ENCODE assay signal across 19 cellular contexts in genomic region chr4:12286351-12286750, GRCh38.
DNase-seq lines count a peak whose midpoint lies in the region; ATAC-seq, FAIRE-seq and TF ChIP-seq lines count a peak whose summit lies in the region.
"Had no signal": no experiment of that assay in that cellular context is flagged by ENCODE, and none has a peak within 500 bp of the region (broad histone marks: within the 10 kb centered on the region; RNA-seq: fewer than 3 reads in every experiment).

No MANE protein-coding gene starts in this region.

- H3K56ac ChIP-seq in H1 (replicated peaks; ENCODE audit: insufficient read length, low read depth, low read length): no peak overlapping the region

- no peak overlapping the region for H3K4ac ChIP-seq in H1 (replicated peaks; ENCODE audit: insufficient read length, low read depth, low read length)

- H3K4me3 ChIP-seq in HCT116 (replicated peaks in 1 of 2; ENCODE audit: low read depth in 1 of 2, low read length in 2 of 2) (no peak overlapping the region), H1 (ENCODE audit: extremely low read depth in 1 of 4, insufficient read depth in 2 of 4, low read depth in 3 of 4, low read length in 4 of 4) (no peak overlapping the region), stomach (no peak overlapping the region), OCI-LY7 (ENCODE audit: low read depth, low read length, poor library complexity, severe bottlenecking) (no peak overlapping the region)

- POLR2A ChIA-PET in HCT116 (lab: Charles Lee) (no interaction called here), H1 (lab: Charles Lee; ENCODE audit: partially characterized antibody) (no interaction called here), OCI-LY7 (lab: Charles Lee) (no interaction called here)

- H3K4me1 ChIP-seq in HCT116 (ENCODE audit: control insufficient read depth in 1 of 2, insufficient read depth in 2 of 2, low read length in 2 of 2): no peaks in the 10 kb centered on the region
- no peaks in the 10 kb centered on the region for H3K4me1 ChIP-seq in H1 (replicated peaks in 1 of 4; ENCODE audit: control insufficient read depth in 3 of 4, insufficient read depth in 4 of 4, low read length in 3 of 4)
- no peaks in the 10 kb centered on the region for H3K4me1 ChIP-seq in stomach
- no peaks in the 10 kb centered on the region for H3K4me1 ChIP-seq in OCI-LY7 (ENCODE audit: insufficient read depth, low read length, poor library complexity, severe bottlenecking)
- H3K4me1 ChIP-seq: Caco-2 had no signal

- H3K9me2 ChIP-seq in HCT116 (ENCODE audit: insufficient read depth) (no peaks in the 10 kb centered on the region), OCI-LY7 (ENCODE audit: insufficient read depth, low read length) (no peaks in the 10 kb centered on the region)

- H3K14ac ChIP-seq in H1 (ENCODE audit: insufficient read length): no peak overlapping the region

- intact Hi-C loops in HCT116 (cut with micrococcal nuclease): no loop called here
- intact Hi-C loops in stomach (cut with DNase I; ENCODE audit: low total_unique reads): no loop called here
- intact Hi-C loops in OCI-LY7 (cut with micrococcal nuclease; ENCODE audit: unreplicated experiment): no loop called here

- H3K27ac ChIP-seq in HCT116 (ENCODE audit: low read depth, low read length): no peak overlapping the region
- H3K27ac ChIP-seq in H1 (ENCODE audit: low read depth, low read length): no peak overlapping the region
- no peak overlapping the region for H3K27ac ChIP-seq in stomach
- H3K27ac ChIP-seq in OCI-LY7 (ENCODE audit: low read depth, low read length, poor library complexity, severe bottlenecking): no peak overlapping the region
- H3K27ac ChIP-seq: C4-2B, HL-60, KMS-11 had no signal

- no peaks in the 10 kb centered on the region for H3K23me2 ChIP-seq in H1 (ENCODE audit: low read depth, low read length)

- H2AK5ac ChIP-seq in H1 (ENCODE audit: low read depth, low read length): no peak overlapping the region

- H4K91ac ChIP-seq in H1 (replicated peaks; ENCODE audit: insufficient read length, low read length): no peak overlapping the region

- CTCF ChIA-PET in HCT116 (lab: Charles Lee): no interaction called here
- CTCF ChIA-PET in H1 (lab: Charles Lee; ENCODE audit: partially characterized antibody): interaction anchor here (0.9 kb wide), 1 partner anchor 346 kb away, joined by 3 read pairs; no protein-coding TSS in a partner anchor
- CTCF ChIA-PET in OCI-LY7 (lab: Charles Lee; ENCODE audit: unreplicated experiment): no interaction called here

- no peak overlapping the region for H4K8ac ChIP-seq in H1 (ENCODE audit: extremely low read depth, insufficient read depth, low read length)

- RAD21 ChIA-PET in HCT116 (lab: Charles Lee; ENCODE audit: low non-redundant PET in 1 of 2, low total read pairs in 2 of 2, uncharacterized antibody in 2 of 2, unreplicated experiment in 2 of 2): no interaction called here

- H2BK120ac ChIP-seq in H1 (replicated peaks; ENCODE audit: low read depth, low read length): no peak overlapping the region

- TF ChIP-seq CTCF in HCT116 (IDR thresholded peaks at IDR 0.05 in 2 of 3, conservative IDR thresholded peaks at IDR 0.05 in 1 of 3; ENCODE audit: borderline replicate concordance in 1 of 3, insufficient read depth in 1 of 3, low read depth in 2 of 3, low read length in 2 of 3) (no peak), H1 (IDR thresholded peaks at IDR 0.05; ENCODE audit: control extremely low read depth in 1 of 3, insufficient read depth in 1 of 3, low read depth in 1 of 3, low read length in 3 of 3) (no peak), stomach (IDR thresholded peaks at IDR 0.05) (no peak), OCI-LY7 (conservative IDR thresholded peaks at IDR 0.05; ENCODE audit: low read length) (no peak)

- H2AFZ ChIP-seq in HCT116 (ENCODE audit: low read depth, low read length, poor library complexity, severe bottlenecking): no peak overlapping the region
- no peak overlapping the region for H2AFZ ChIP-seq in H1 (ENCODE audit: low read length)
- H2AFZ ChIP-seq in OCI-LY7 (ENCODE audit: low read length): no peak overlapping the region

- H4K20me1 ChIP-seq in HCT116 (ENCODE audit: insufficient read depth) (no peaks in the 10 kb centered on the region), H1 (replicated peaks in 1 of 2; ENCODE audit: control insufficient read depth in 1 of 2, insufficient read depth in 2 of 2, low read length in 2 of 2) (no peaks in the 10 kb centered on the region), OCI-LY7 (ENCODE audit: insufficient read depth, low read length) (no peaks in the 10 kb centered on the region)

- TF ChIP-seq POLR2A in HCT116 (IDR thresholded peaks at IDR 0.05; ENCODE audit: borderline replicate concordance, extremely low read depth, insufficient read depth, insufficient read length) (no peak), H1 (IDR thresholded peaks at IDR 0.05; ENCODE audit: control extremely low read depth in 1 of 2, low read depth in 2 of 2, low read length in 2 of 2) (no peak), stomach (IDR thresholded peaks at IDR 0.05) (no peak)

- H2BK20ac ChIP-seq in H1 (ENCODE audit: low read length): no peak overlapping the region

- BruUV-seq in HCT116 (replicated peaks; lab: Mats Ljungman, UMichigan) (no TSS peak), OCI-LY7 (replicated peaks; lab: Mats Ljungman, UMichigan) (no TSS peak)

- H2BK5ac ChIP-seq in H1 (ENCODE audit: low read depth, low read length): no peak overlapping the region

- H3K18ac ChIP-seq in H1 (ENCODE audit: extremely low read depth, low read length): no peak overlapping the region

- no peak for TF ChIP-seq RAD21 in HCT116 (IDR thresholded peaks at IDR 0.05; ENCODE audit: low read depth)
- TF ChIP-seq RAD21 in Ishikawa (IDR thresholded peaks at IDR 0.05; ENCODE audit: low read depth): no peak
- no peak for TF ChIP-seq RAD21 in H1 (IDR thresholded peaks at IDR 0.05 in 1 of 2, conservative IDR thresholded peaks at IDR 0.05 in 1 of 2; ENCODE audit: low read depth in 2 of 2, low read length in 2 of 2)

- H3K9ac ChIP-seq in HCT116 (ENCODE audit: low read length) (no peak overlapping the region), H1 (replicated peaks in 1 of 4; ENCODE audit: extremely low read depth in 1 of 4, low read depth in 3 of 4, low read length in 3 of 4) (no peak overlapping the region)
- H3K9ac ChIP-seq: KMS-11 had no signal

- TF ChIP-seq EP300 in Ishikawa (IDR thresholded peaks at IDR 0.05; ENCODE audit: borderline replicate concordance) (no peak), H1 (IDR thresholded peaks at IDR 0.05; ENCODE audit: borderline replicate concordance in 1 of 2, low read depth in 2 of 2, low read length in 2 of 2) (no peak), stomach (IDR thresholded peaks at IDR 0.05) (no peak)

- no peak for DNase-seq in HCT116 (ENCODE audit: low read depth, low spot score)
- DNase-seq in MV-4-11 (lab: John Stamatoyannopoulos, UW): peak; percentile 36
- no peak for DNase-seq in H1 (ENCODE audit: low read depth in 1 of 2, low spot score in 2 of 2)
- no peak for DNase-seq in stomach
- no peak for DNase-seq in OCI-LY7 (ENCODE audit: low spot score)
- DNase-seq in stimulated activated CD4-positive, alpha-beta T cell treated with anti-CD3 and anti-CD28 coated beads, Interleukin-4, amount 100 ng/mL, for 1 hour: no peak
- DNase-seq: AML-193; Caco-2; CD4-positive, alpha-beta T cell; GOT3; H9 had no signal

- H3K36me3 ChIP-seq in HCT116 (ENCODE audit: control insufficient read depth in 1 of 2, insufficient read depth in 2 of 2, low read length in 2 of 2) (no peaks in the 10 kb centered on the region), H1 (ENCODE audit: control insufficient read depth in 2 of 4, insufficient read depth in 4 of 4, low read length in 3 of 4) (no peaks in the 10 kb centered on the region; a peak in 1 of 8 replicates), stomach (no peaks in the 10 kb centered on the region), OCI-LY7 (ENCODE audit: insufficient read depth, low read length) (no peaks in the 10 kb centered on the region)

- WGBS in H1 (ENCODE audit: extremely low coverage in 1 of 2, insufficient coverage in 1 of 2, insufficient read length in 1 of 2, insufficient replicate concordance in 2 of 2, low coverage in 1 of 2, low lambda C conversion rate in 2 of 2, missing lambda C conversion rate in 1 of 2), 2 experiments: 96% methylated on average over 5 of the region's 5 CpGs; no CpG with 5 or more reads in 1 of the 2 experiments
- WGBS in stomach, 5 donors: 89 to 96% (median 94%) methylated on average over 5 of the region's 5 CpGs

- H3K4me2 ChIP-seq in HCT116 (ENCODE audit: low read length): no peak overlapping the region
- no peak overlapping the region for H3K4me2 ChIP-seq in H1 (ENCODE audit: insufficient read depth in 1 of 2, low read depth in 2 of 2, low read length in 2 of 2)
- H3K4me2 ChIP-seq in OCI-LY7 (ENCODE audit: low read length): no peak overlapping the region
- H3K4me2 ChIP-seq: KMS-11 had no signal

- H3K9me3 ChIP-seq in HCT116 (ENCODE audit: control insufficient read depth in 1 of 2, insufficient read depth in 1 of 2, low read depth in 1 of 2, low read length in 2 of 2) (no peaks in the 10 kb centered on the region), H1 (ENCODE audit: insufficient read depth in 2 of 2, low read depth in 1 of 2, low read length in 1 of 2) (peaks cover 0 to 16% of the 10 kb centered on the region in 2 experiments; a peak in 2 of 4 replicates), stomach (peaks cover 0 to 34% (median 3%) of the 10 kb centered on the region in 4 donors), OCI-LY7 (ENCODE audit: low read length) (no peaks in the 10 kb centered on the region; the same call in 1 of the 2 replicates)
- H3K9me3 ChIP-seq: Caco-2 had no signal

- no peak overlapping the region for H2BK12ac ChIP-seq in H1 (ENCODE audit: low read depth, low read length)

- no peak overlapping the region for H3K23ac ChIP-seq in H1 (ENCODE audit: insufficient read length)

- no peak for FAIRE-seq in H1 (lab: Jason Lieb, UNC)
- FAIRE-seq: A204.1, D721Med, G401.6, GM12891 had no signal

- H4K5ac ChIP-seq in H1 (ENCODE audit: insufficient read length, low read depth, low read length): no peak overlapping the region

- no peak for ATAC-seq in HCT116

- H3K79me2 ChIP-seq in HCT116 (ENCODE audit: insufficient read depth, low read length) (no peaks in the 10 kb centered on the region), H1 (ENCODE audit: control insufficient read depth in 1 of 2, insufficient read depth in 2 of 2, low read length in 2 of 2) (no peaks in the 10 kb centered on the region), OCI-LY7 (ENCODE audit: insufficient read depth, low read depth, low read length) (no peaks in the 10 kb centered on the region)

- H3K27me3 ChIP-seq in HCT116 (ENCODE audit: insufficient read depth, low read length) (no peaks in the 10 kb centered on the region), H1 (replicated peaks in 1 of 4; ENCODE audit: control insufficient read depth in 3 of 4, extremely low read depth in 1 of 4, insufficient read depth in 3 of 4, low read length in 3 of 4) (no peaks in the 10 kb centered on the region), stomach (no peaks in the 10 kb centered on the region)

- no peaks in the 10 kb centered on the region for H3K79me1 ChIP-seq in H1 (ENCODE audit: low read depth, low read length)

- H2BK15ac ChIP-seq in H1 (ENCODE audit: low read length): no peak overlapping the region

TF ChIP-seq in HCT116, 20 proteins besides CTCF, POLR2A, EP300 and RAD21 (continues in another document):
- no peak for TF ChIP-seq CBX3 (IDR thresholded peaks at IDR 0.05; ENCODE audit: low read depth)

TF ChIP-seq in Ishikawa, 13 proteins besides CTCF, POLR2A, EP300 and RAD21 (continues in another document):
- TF ChIP-seq TCF12 (IDR thresholded peaks at IDR 0.05; ENCODE audit: low read depth): no peak

Comparison
In these comparisons a context has a peak if more than half of its experiments do, and no peak if none do; other contexts are left out.
1. Of the 16 proteins assayed by ChIP-seq in both H1 and HCT116: peak only in H1: none; only in HCT116: none; in both: CEBPB; in neither: 15.